Comparison of ENCODE assay signal across 18 cellular contexts in genomic region chr5:132905938-132906337, GRCh38. TPM values are rescaled to one million over a fixed set of nuclear protein-coding genes. Genes with fewer than 3 reads are reported as not detected.
DNase-seq lines count a peak whose midpoint lies in the region; ATAC-seq, FAIRE-seq and TF ChIP-seq lines count a peak whose summit lies in the region.
"Had no signal": no experiment of that assay in that cellular context is flagged by ENCODE, and none has a peak within 500 bp of the region (broad histone marks: within the 10 kb centered on the region; RNA-seq: fewer than 3 reads in every experiment).

No MANE protein-coding gene starts in this region.

- POLR2A ChIA-PET in activated CD4-positive, alpha-beta memory T cell treated with anti-CD3 and anti-CD28 coated beads for 36 hours (lab: Charles Lee): no interaction called here

- H3K56ac ChIP-seq in H9 (ENCODE audit: insufficient read length, low read depth, low read length): no peak overlapping the region

- H3K27me3 Mint-ChIP-seq in H9 (ENCODE audit: low read depth): no peaks in the 10 kb centered on the region
- no peaks in the 10 kb centered on the region for H3K27me3 Mint-ChIP-seq in activated CD4-positive, alpha-beta memory T cell treated with anti-CD3 and anti-CD28 coated beads for 36 hours
- no peaks in the 10 kb centered on the region for H3K27me3 Mint-ChIP-seq in activated naive CD4-positive, alpha-beta T cell treated with anti-CD3 and anti-CD28 coated beads, Interleukin-2, amount 10 ng/mL, durations not matched to agents 7 days and 5 days

- no peaks in the 10 kb centered on the region for H3K27me3 ChIP-seq in H9 (ENCODE audit: insufficient read depth, low read length)
- H3K27me3 ChIP-seq: brain microvascular endothelial cell, heart right ventricle had no signal

- intact Hi-C loops in activated CD4-positive, alpha-beta memory T cell treated with anti-CD3 and anti-CD28 coated beads for 36 hours (cut with micrococcal nuclease): no loop called here

- H3K4ac ChIP-seq in H9 (ENCODE audit: low read depth, low read length): no peak overlapping the region

- H3K14ac ChIP-seq in H9 (ENCODE audit: insufficient read depth, low read length): no peak overlapping the region

- H3K79me2 ChIP-seq in H9 (ENCODE audit: insufficient read depth, low read length): no peaks in the 10 kb centered on the region

- H3K4me1 ChIP-seq in H9 (ENCODE audit: insufficient read depth, low read length): no peaks in the 10 kb centered on the region
- H3K4me1 ChIP-seq: Caco-2 had no signal

- no peak for FAIRE-seq in urothelium cell line (lab: Jason Lieb, UNC)
- FAIRE-seq: H1 had no signal

- H2AK5ac ChIP-seq in H9 (ENCODE audit: insufficient read length, low read length): no peak overlapping the region

- H3K4me3 Mint-ChIP-seq in H9: no peak overlapping the region
- H3K4me3 Mint-ChIP-seq in activated CD4-positive, alpha-beta memory T cell treated with anti-CD3 and anti-CD28 coated beads for 36 hours: no peak overlapping the region
- H3K4me3 Mint-ChIP-seq in activated naive CD4-positive, alpha-beta T cell treated with anti-CD3 and anti-CD28 coated beads, Interleukin-2, amount 10 ng/mL, durations not matched to agents 7 days and 5 days: no peak overlapping the region
- H3K4me3 Mint-ChIP-seq: nephron; T-helper 2 cell treated with Interferon-gamma antibody and Interleukin-4, amounts not matched to agents 5 μg/mL and 100 μg/mL, for 36 hours had no signal

- H2BK5ac ChIP-seq in H9 (ENCODE audit: insufficient read length, low read length): no peak overlapping the region

- H3K36me3 Mint-ChIP-seq in H9 (ENCODE audit: insufficient read depth in 1 of 3, low read depth in 3 of 3): peaks cover 1 to 13% (median 4%) of the 10 kb centered on the region in 3 experiments; a peak in 5 of 7 replicates
- H3K36me3 Mint-ChIP-seq in activated CD4-positive, alpha-beta memory T cell treated with anti-CD3 and anti-CD28 coated beads for 36 hours: peaks cover 2% of the 10 kb centered on the region
- peaks cover 20% of the 10 kb centered on the region for H3K36me3 Mint-ChIP-seq in activated naive CD4-positive, alpha-beta T cell treated with anti-CD3 and anti-CD28 coated beads, Interleukin-2, amount 10 ng/mL, durations not matched to agents 7 days and 5 days

- no peaks in the 10 kb centered on the region for H3K23me2 ChIP-seq in H9 (ENCODE audit: insufficient read length, low read depth, low read length, poor library complexity, severe bottlenecking)

- WGBS in H9 (ENCODE audit: extremely low coverage, insufficient read length, low lambda C conversion rate): no CpG with 5 or more reads among the region's 2 CpGs

- H4K8ac ChIP-seq in H9 (replicated peaks; ENCODE audit: insufficient read length, low read depth, low read length): no peak overlapping the region

- H3K23ac ChIP-seq in H9 (ENCODE audit: insufficient read length, low read depth, low read length): no peak overlapping the region

- H3K27ac Mint-ChIP-seq in H9: no peak overlapping the region
- H3K27ac Mint-ChIP-seq in activated CD4-positive, alpha-beta memory T cell treated with anti-CD3 and anti-CD28 coated beads for 36 hours: no peak overlapping the region
- H3K27ac Mint-ChIP-seq in activated naive CD4-positive, alpha-beta T cell treated with anti-CD3 and anti-CD28 coated beads, Interleukin-2, amount 10 ng/mL, durations not matched to agents 7 days and 5 days: no peak overlapping the region
- H3K27ac Mint-ChIP-seq: nephron; T-helper 2 cell treated with Interferon-gamma antibody and Interleukin-4, amounts not matched to agents 5 μg/mL and 100 μg/mL, for 36 hours had no signal

- no peaks in the 10 kb centered on the region for H3K9me3 ChIP-seq in H9 (ENCODE audit: control insufficient read depth, low read depth, low read length)
- H3K9me3 ChIP-seq: Caco-2, heart right ventricle had no signal

- TF ChIP-seq CTCF in H9 (conservative IDR thresholded peaks at IDR 0.05): peak; percentile 24; the same call in 1 of the 3 replicates

- H2BK15ac ChIP-seq in H9 (ENCODE audit: low read depth, low read length): no peak overlapping the region

- no peaks in the 10 kb centered on the region for H4K20me1 ChIP-seq in H9 (ENCODE audit: control insufficient read depth, insufficient read depth, insufficient read length)

- H2BK12ac ChIP-seq in H9 (ENCODE audit: insufficient read length, low read depth, low read length): no peak overlapping the region

- H2BK20ac ChIP-seq in H9 (ENCODE audit: low read depth, low read length, poor library complexity, severe bottlenecking): no peak overlapping the region

- no peak overlapping the region for H3K18ac ChIP-seq in H9 (ENCODE audit: insufficient read length, low read depth, low read length)

- CTCF ChIA-PET in activated CD4-positive, alpha-beta memory T cell treated with anti-CD3 and anti-CD28 coated beads for 36 hours (lab: Charles Lee): no interaction called here
- CTCF ChIA-PET in activated naive CD4-positive, alpha-beta T cell treated with anti-CD3 and anti-CD28 coated beads, Interleukin-2, amount 10 ng/mL, durations not matched to agents 7 days and 5 days (lab: Charles Lee): interaction anchor here (0.9 kb wide), 1 partner anchor 23 kb away, joined by 3 read pairs; no protein-coding TSS in a partner anchor

- DNase-seq in AG08396 (ENCODE audit: low spot score) (peak; percentile 8), H9 (no peak), SHP77 treated with DMSO at 0.1 percent for 48 hours (lab: John Stamatoyannopoulos, UW) (peak; percentile 24), iris pigment epithelial cell (ENCODE audit: low read depth) (peak; percentile 78), urothelium cell line (ENCODE audit: low spot score) (no peak)
- no peak for DNase-seq in activated CD4-positive, alpha-beta memory T cell treated with anti-CD3 and anti-CD28 coated beads for 36 hours
- DNase-seq in activated naive CD4-positive, alpha-beta T cell treated with anti-CD3 and anti-CD28 coated beads, Interleukin-2, amount 10 ng/mL, durations not matched to agents 7 days and 5 days: no peak
- DNase-seq: activated CD8-positive, alpha-beta memory T cell treated with anti-CD3 and anti-CD28 coated beads, Interleukin-2, amount 50 U/mL, for 48 hours; brain microvascular endothelial cell; heart right ventricle; NCI-H446; stimulated activated CD4-positive, alpha-beta T cell treated with anti-CD3 and anti-CD28 coated beads, Interleukin-4, amount 100 ng/mL, for 1 hour had no signal

- H3K9me3 Mint-ChIP-seq in H9: no peaks in the 10 kb centered on the region
- no peaks in the 10 kb centered on the region for H3K9me3 Mint-ChIP-seq in activated CD4-positive, alpha-beta memory T cell treated with anti-CD3 and anti-CD28 coated beads for 36 hours
- H3K9me3 Mint-ChIP-seq in activated naive CD4-positive, alpha-beta T cell treated with anti-CD3 and anti-CD28 coated beads, Interleukin-2, amount 10 ng/mL, durations not matched to agents 7 days and 5 days: no peaks in the 10 kb centered on the region
- H3K9me3 Mint-ChIP-seq: nephron; T-helper 2 cell treated with Interferon-gamma antibody and Interleukin-4, amounts not matched to agents 5 μg/mL and 100 μg/mL, for 36 hours had no signal

- H2BK120ac ChIP-seq in H9 (ENCODE audit: low read depth, low read length, poor library complexity, severe bottlenecking): no peak overlapping the region

- H3T11ph ChIP-seq in H9 (ENCODE audit: low read length): no peak overlapping the region

- H2AFZ ChIP-seq in H9 (ENCODE audit: low read length): no peak overlapping the region

- no peak for ATAC-seq in HG02763 (IDR thresholded peaks at IDR 0.05; ENCODE audit: unreplicated experiment)

- peaks cover 4% of the 10 kb centered on the region for H3K79me1 ChIP-seq in H9 (ENCODE audit: insufficient read depth, low read depth, low read length, poor library complexity, severe bottlenecking)

- peaks cover 7 to 9% of the 10 kb centered on the region in 2 experiments for H3K4me1 Mint-ChIP-seq in H9
- H3K4me1 Mint-ChIP-seq in activated CD4-positive, alpha-beta memory T cell treated with anti-CD3 and anti-CD28 coated beads for 36 hours (ENCODE audit: low read depth): peaks cover 16% of the 10 kb centered on the region
- H3K4me1 Mint-ChIP-seq in activated naive CD4-positive, alpha-beta T cell treated with anti-CD3 and anti-CD28 coated beads, Interleukin-2, amount 10 ng/mL, durations not matched to agents 7 days and 5 days: no peaks in the 10 kb centered on the region

- H3K4me2 ChIP-seq in H9 (ENCODE audit: insufficient read depth, insufficient read length, low read length): no peak overlapping the region

- no peak overlapping the region for H4K5ac ChIP-seq in H9 (ENCODE audit: insufficient read length, low read depth, low read length)

- no peak overlapping the region for H4K91ac ChIP-seq in H9 (ENCODE audit: insufficient read length, low read depth, low read length)

- no peak overlapping the region for H3K9ac ChIP-seq in H9 (ENCODE audit: extremely low read depth, insufficient read length, low read length)

- no peak overlapping the region for H3K27ac ChIP-seq in H9 (ENCODE audit: insufficient read length, low read depth, low read length)
- H3K27ac ChIP-seq: brain microvascular endothelial cell, heart right ventricle, HL-60 had no signal

RNA-seq across cellular contexts. Expression of gene LEAP2, which starts 32.5 kb away (rescaled TPM):
- 1.0 and 1.4 TPM in 2 replicates for total RNA-seq in H9 (2021)
- total RNA-seq in activated CD4-positive, alpha-beta memory T cell treated with anti-CD3 and anti-CD28 coated beads for 36 hours: 1 to 10 TPM; 1.7 to 3.2 TPM

RNA-seq across cellular contexts. Expression of gene UQCRQ, which starts 39.5 kb away (rescaled TPM):
- 293 and 306 TPM in 2 replicates for total RNA-seq in H9 (2021)
- total RNA-seq in activated CD4-positive, alpha-beta memory T cell treated with anti-CD3 and anti-CD28 coated beads for 36 hours: 100 to 1,000 TPM; 540 to 565 TPM

RNA-seq across cellular contexts. Expression of gene GDF9, which starts 39.7 kb away (rescaled TPM):
- total RNA-seq in H9 (2021): 0.24 and 0.57 TPM in 2 replicates
- under 1 TPM; 0.43 to 0.73 TPM for total RNA-seq in activated CD4-positive, alpha-beta memory T cell treated with anti-CD3 and anti-CD28 coated beads for 36 hours
- total RNA-seq: H1 had no signal

RNA-seq across cellular contexts. Expression of gene AFF4, which starts 57.5 kb away (rescaled TPM):
- total RNA-seq in H9 (2021): 68.1 and 73.2 TPM in 2 replicates
- total RNA-seq in activated CD4-positive, alpha-beta memory T cell treated with anti-CD3 and anti-CD28 coated beads for 36 hours: 10 to 100 TPM; 21.9 to 22.1 TPM

Comparison
In these comparisons a context has a peak if more than half of its experiments do, and no peak if none do; other contexts are left out.
1. DNase-seq: peak in AG08396 (single experiment), SHP77 treated with DMSO at 0.1 percent for 48 hours (single experiment) and iris pigment epithelial cell (single experiment); none in H9 (single experiment), urothelium cell line (single experiment), activated CD4-positive, alpha-beta memory T cell treated with anti-CD3 and anti-CD28 coated beads for 36 hours (single experiment) and activated naive CD4-positive, alpha-beta T cell treated with anti-CD3 and anti-CD28 coated beads, Interleukin-2, amount 10 ng/mL, durations not matched to agents 7 days and 5 days (single experiment).